Comparison of ENCODE assay signal across 8 cellular contexts in the genomic region with DNA sequence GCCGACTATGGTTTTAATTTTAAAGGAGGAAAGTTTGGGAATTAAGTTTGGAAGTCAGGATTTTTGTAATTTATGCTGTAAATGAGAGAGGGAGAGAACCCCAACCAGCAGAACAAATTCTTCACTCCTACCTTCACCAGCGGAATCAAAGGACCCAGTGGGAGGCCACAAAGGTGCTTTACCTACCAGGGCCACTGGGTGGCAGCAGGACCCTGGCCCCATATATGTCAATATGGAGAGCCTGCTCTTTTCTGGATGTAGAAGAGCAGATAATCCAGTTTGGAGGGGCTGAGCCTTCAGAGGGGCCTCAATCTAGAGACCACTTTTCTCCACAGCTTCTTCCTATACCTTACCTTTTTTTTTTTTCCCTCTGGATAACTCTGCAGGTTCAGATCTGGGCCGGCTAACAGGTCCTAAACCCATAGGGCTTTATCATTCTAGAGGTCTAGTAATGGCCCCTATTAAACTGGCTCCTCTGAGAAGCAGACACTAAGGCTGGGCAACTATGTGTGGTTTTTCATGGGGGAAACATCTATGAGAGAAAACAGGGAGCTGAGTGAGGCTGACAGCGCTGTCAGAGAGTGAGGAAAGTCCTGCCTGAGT. TPM values are rescaled to one million over a fixed set of nuclear protein-coding genes. Genes with fewer than 3 reads are reported as not detected.
A peak's percentile ranks its signal among the peaks of the same experiment; 100 is the strongest.
DNase-seq lines count a peak whose midpoint lies in the region; ATAC-seq, FAIRE-seq and TF ChIP-seq lines count a peak whose summit lies in the region.

No MANE protein-coding gene starts in this region.

- no peaks in the 10 kb centered on the region for H3F3A ChIP-seq in PC-3 (ENCODE audit: low read length, unreplicated experiment)
- H3F3A ChIP-seq in neural progenitor cell (ENCODE audit: low read depth) = peaks cover 19% of the 10 kb centered on the region

- H3K9ac ChIP-seq in PC-3 (ENCODE audit: low read length) (no peak overlapping the region), neural progenitor cell (no peak overlapping the region)

- CTCF ChIA-PET in PC-3 (lab: Charles Lee) = no interaction called here

- H3K9me2 ChIP-seq in PC-3 (replicated peaks; ENCODE audit: low read length) = no peaks in the 10 kb centered on the region

- H3K27ac ChIP-seq in PC-3 (ENCODE audit: low read length) (no peak overlapping the region), esophagus squamous epithelium (no peak overlapping the region), neural progenitor cell (no peak overlapping the region)

- POLR2A ChIA-PET in PC-3 (lab: Charles Lee; ENCODE audit: unreplicated experiment) = no interaction called here

- H3K79me2 ChIP-seq in PC-3 (ENCODE audit: low read length) (no peaks in the 10 kb centered on the region), neural progenitor cell (ENCODE audit: low read depth) (no peaks in the 10 kb centered on the region)

- no peaks in the 10 kb centered on the region for H3K36me3 Mint-ChIP-seq in neural progenitor cell

- 0 out of 2 replicates have a peak, but pooled peaks cover 5% of the 10 kb centered on the region for H3K27me3 ChIP-seq in PC-3 (ENCODE audit: low read length)
- H3K27me3 ChIP-seq in esophagus squamous epithelium = peaks cover 0 to 16% (median 0%) of the 10 kb centered on the region in 4 donors
- H3K27me3 ChIP-seq in neural progenitor cell = peaks cover 4% of the 10 kb centered on the region

- BruUV-seq in PC-3 (replicated peaks; lab: Mats Ljungman, UMichigan) = no TSS peak

- FAIRE-seq in G401.6 (lab: Jason Lieb, UNC) = peak; percentile 56

- TF ChIP-seq POLR2A in esophagus squamous epithelium (IDR thresholded peaks at IDR 0.05) = no peak

- no peak overlapping the region for H2AFZ ChIP-seq in PC-3 (ENCODE audit: low read length)
- peak overlapping the region; percentile 46 for H2AFZ ChIP-seq in neural progenitor cell (replicated peaks)

- peak; percentile 79 for TF ChIP-seq CTCF in PC-3 (conservative IDR thresholded peaks at IDR 0.05; ENCODE audit: low read depth, low read length)
- peak; percentile 72 to 92 (median 90) for TF ChIP-seq CTCF in esophagus squamous epithelium (IDR thresholded peaks at IDR 0.05)
- TF ChIP-seq CTCF in neural progenitor cell (IDR thresholded peaks at IDR 0.05) = peak; percentile 87

- intact Hi-C loops in PC-3 (cut with micrococcal nuclease) = loop anchor here (1.0 to 2.0 kb wide), 2 partner anchors 95 to 170 kb away; no protein-coding TSS in a partner anchor
- intact Hi-C loops in esophagus squamous epithelium (cut with DNase I) = loop anchor here (2.0 to 5.0 kb wide), 2 partner anchors 94 to 179 kb away; a partner anchor contains a TSS

- H4K20me1 ChIP-seq in PC-3 (ENCODE audit: low read length) (no peaks in the 10 kb centered on the region), neural progenitor cell (ENCODE audit: low read depth) (no peaks in the 10 kb centered on the region)

- H3K9me3 ChIP-seq in PC-3 (ENCODE audit: low read length) = no peaks in the 10 kb centered on the region
- H3K9me3 ChIP-seq in esophagus squamous epithelium = no peaks in the 10 kb centered on the region
- H3K9me3 ChIP-seq in neural progenitor cell (ENCODE audit: low read depth) = no peaks in the 10 kb centered on the region

- DNase-seq in PC-3 (peak; percentile 70), esophagus squamous epithelium (lab: John Stamatoyannopoulos, UW) (no peak), neural progenitor cell (ENCODE audit: low spot score) (peak; percentile 81), superior temporal gyrus (ENCODE audit: extremely low spot score) (peak; percentile 94)
- DNase-seq in activated T-cell treated with anti-CD3 and anti-CD28 coated beads, Interleukin-2, amount 50 U/mL, for 1 hour = peak; percentile 87

- H3K36me3 ChIP-seq in PC-3 (ENCODE audit: low read depth, low read length) (no peaks in the 10 kb centered on the region), esophagus squamous epithelium (no peaks in the 10 kb centered on the region), neural progenitor cell (no peaks in the 10 kb centered on the region)

- H3K27me3 Mint-ChIP-seq in neural progenitor cell (ENCODE audit: insufficient read depth, low read depth) = peaks cover 13% of the 10 kb centered on the region

- ATAC-seq in HG03571 (IDR thresholded peaks at IDR 0.05; ENCODE audit: unreplicated experiment) (peak; percentile 50), PC-3 (peak; percentile 51), GM18519 (IDR thresholded peaks at IDR 0.05; ENCODE audit: low FRiP score, unreplicated experiment) (no peak)

- H3K4me1 ChIP-seq in PC-3 (ENCODE audit: insufficient read depth, low read length) (no peaks in the 10 kb centered on the region), esophagus squamous epithelium (peaks cover 0 to 9% (median 0%) of the 10 kb centered on the region in 3 donors), neural progenitor cell (peaks cover 13% of the 10 kb centered on the region)

- H3K4me2 ChIP-seq in PC-3 (ENCODE audit: low read length) (no peak overlapping the region), neural progenitor cell (no peak overlapping the region)

- H3K4me3 Mint-ChIP-seq in neural progenitor cell = peak overlapping the region; percentile 16

- peaks cover 48% of the 10 kb centered on the region for H3K4me1 Mint-ChIP-seq in neural progenitor cell

- H3K27ac Mint-ChIP-seq in neural progenitor cell = peak overlapping the region; percentile 18

- H3K9me3 Mint-ChIP-seq in neural progenitor cell = no peaks in the 10 kb centered on the region

- H3K4me3 ChIP-seq in PC-3 (ENCODE audit: low read length) (no peak overlapping the region), esophagus squamous epithelium (no peak overlapping the region), neural progenitor cell (no peak overlapping the region)

- WGBS in esophagus squamous epithelium, 2 donors = 47 to 52% methylated on average over 4 of the region's 4 CpGs

RNA-seq across cellular contexts. Expression of a gene that starts 8.5 kb away (rescaled TPM):
- total RNA-seq in PC-3 (2014; rRNA removed) = 116 and 121 TPM in 2 replicates
- 100 to 1,000 TPM in 2 of 4 donors, 10 to 100 TPM in 2; 46.7 to 307 (median 101) TPM for total RNA-seq in esophagus squamous epithelium
- total RNA-seq in neural progenitor cell (ENCODE audit: low replicate concordance) = 448 and 468 TPM in 2 replicates

RNA-seq across cellular contexts. Expression of a gene that starts 8.5 kb away (rescaled TPM):
- not detected in 2 replicates for total RNA-seq in PC-3 (2014; rRNA removed)
- total RNA-seq in esophagus squamous epithelium = not detected
- not detected in 2 replicates for total RNA-seq in neural progenitor cell (ENCODE audit: low replicate concordance)

RNA-seq across cellular contexts. Expression of a gene that starts 52.1 kb away (rescaled TPM):
- 33.7 and 46.4 TPM in 2 replicates for total RNA-seq in PC-3 (2014; rRNA removed)
- 10 to 100 TPM; 38.3 to 73.1 (median 54.5) TPM for total RNA-seq in esophagus squamous epithelium
- 58.3 and 87.1 TPM in 2 replicates for total RNA-seq in neural progenitor cell (ENCODE audit: low replicate concordance)
